14 cellular contexts compared by ENCODE assay signal in genomic region chr5:35237580-35238376, GRCh38. TPM values are rescaled to one million over a fixed set of nuclear protein-coding genes. Genes with fewer than 3 reads are reported as not detected.
A peak's percentile ranks its signal among the peaks of the same experiment; 100 is the strongest.
DNase-seq lines count a peak whose midpoint lies in the region; ATAC-seq, FAIRE-seq and TF ChIP-seq lines count a peak whose summit lies in the region.
"Had no signal": no experiment of that assay in that cellular context is flagged by ENCODE, and none has a peak within 500 bp of the region (broad histone marks: within the 10 kb centered on the region; RNA-seq: fewer than 3 reads in every experiment).

No MANE protein-coding gene starts in this region.

- no peaks in the 10 kb centered on the region for H3K9me3 Mint-ChIP-seq in activated CD4-positive, alpha-beta T cell treated with anti-CD3 and anti-CD28 coated beads for 36 hours (ENCODE audit: low read depth)
- H3K9me3 Mint-ChIP-seq: activated naive CD8-positive, alpha-beta T cell treated with anti-CD3 and anti-CD28 coated beads for 36 hours had no signal

- no peaks in the 10 kb centered on the region for H3K9me3 ChIP-seq in right lobe of liver
- H3K9me3 ChIP-seq: spleen had no signal

- CTCF ChIA-PET in activated CD4-positive, alpha-beta T cell treated with anti-CD3 and anti-CD28 coated beads for 36 hours (lab: Charles Lee) = no interaction called here

- peaks cover 0 to 9% (median 0%) of the 10 kb centered on the region in 4 donors for H3K4me1 ChIP-seq in right lobe of liver
- H3K4me1 ChIP-seq: spleen had no signal

- POLR2A ChIA-PET in activated CD4-positive, alpha-beta T cell treated with anti-CD3 and anti-CD28 coated beads for 36 hours (lab: Charles Lee) = no interaction called here

- TF ChIP-seq CTCF in right lobe of liver (IDR thresholded peaks at IDR 0.05) = no peak

- H3K27ac ChIP-seq in right lobe of liver = no peak overlapping the region
- H3K27ac ChIP-seq: spleen had no signal

- no peak overlapping the region for H3K4me3 Mint-ChIP-seq in activated CD4-positive, alpha-beta T cell treated with anti-CD3 and anti-CD28 coated beads for 36 hours
- H3K4me3 Mint-ChIP-seq: activated CD8-positive, alpha-beta T cell treated with anti-CD3 and anti-CD28 coated beads, Interleukin-2, amount 10 ng/mL, durations not matched to agents 7 days and 5 days; activated naive CD8-positive, alpha-beta T cell treated with anti-CD3 and anti-CD28 coated beads for 36 hours; naive thymus-derived CD4-positive, alpha-beta T cell had no signal

- TF ChIP-seq POLR2A in right lobe of liver (IDR thresholded peaks at IDR 0.05) = no peak
- no peak for TF ChIP-seq POLR2A in H54 (IDR thresholded peaks at IDR 0.05; ENCODE audit: low read depth, low read length)

- no peak for FAIRE-seq in H54 (lab: Jason Lieb, UNC)

- H3K36me3 Mint-ChIP-seq in activated CD4-positive, alpha-beta T cell treated with anti-CD3 and anti-CD28 coated beads for 36 hours (ENCODE audit: low read depth) = no peaks in the 10 kb centered on the region
- H3K36me3 Mint-ChIP-seq: activated naive CD8-positive, alpha-beta T cell treated with anti-CD3 and anti-CD28 coated beads for 36 hours; naive thymus-derived CD4-positive, alpha-beta T cell had no signal

- H3K27me3 ChIP-seq in right lobe of liver = no peaks in the 10 kb centered on the region
- H3K27me3 ChIP-seq: spleen had no signal

- H3K36me3 ChIP-seq in right lobe of liver = no peaks in the 10 kb centered on the region
- H3K36me3 ChIP-seq: spleen had no signal

- ATAC-seq in GM18867 (IDR thresholded peaks at IDR 0.05; ENCODE audit: unreplicated experiment) (peak; percentile 63), GM21825 (IDR thresholded peaks at IDR 0.05; ENCODE audit: unreplicated experiment) (peak; percentile 81), HG03521 (IDR thresholded peaks at IDR 0.05; ENCODE audit: unreplicated experiment) (peak; percentile 66), right lobe of liver (peak; percentile 92 to 97 (median 95))
- ATAC-seq in activated CD4-positive, alpha-beta T cell treated with anti-CD3 and anti-CD28 coated beads for 36 hours = no peak
- ATAC-seq: activated CD8-positive, alpha-beta T cell treated with anti-CD3 and anti-CD28 coated beads, Interleukin-2, amount 10 ng/mL, durations not matched to agents 7 days and 5 days; naive thymus-derived CD4-positive, alpha-beta T cell had no signal

- DNase-seq in right lobe of liver (no peak), A172 (ENCODE audit: low spot score) (no peak), H54 (ENCODE audit: insufficient read length, low spot score) (no peak), H4 (ENCODE audit: low spot score) (no peak)
- no peak for DNase-seq in activated CD4-positive, alpha-beta T cell treated with anti-CD3 and anti-CD28 coated beads for 36 hours
- DNase-seq: activated CD8-positive, alpha-beta T cell treated with anti-CD3 and anti-CD28 coated beads, Interleukin-2, amount 10 ng/mL, durations not matched to agents 7 days and 5 days; activated naive CD8-positive, alpha-beta T cell treated with anti-CD3 and anti-CD28 coated beads for 36 hours; HCEC 1CT; naive thymus-derived CD4-positive, alpha-beta T cell; NCI-H1694; spleen had no signal

- intact Hi-C loops in right lobe of liver (cut with DNase I) = no loop called here
- intact Hi-C loops in activated CD4-positive, alpha-beta T cell treated with anti-CD3 and anti-CD28 coated beads for 36 hours (cut with DNase I, micrococcal nuclease) = no loop called here

- no peak overlapping the region for H3K4me3 ChIP-seq in right lobe of liver
- H3K4me3 ChIP-seq: spleen had no signal

- WGBS in right lobe of liver (ENCODE audit: insufficient coverage, low coverage, low lambda C conversion rate, missing lambda C conversion rate) = 12% methylated on average over 2 of the region's 2 CpGs

- peaks cover 1% of the 10 kb centered on the region for H3K27me3 Mint-ChIP-seq in activated CD4-positive, alpha-beta T cell treated with anti-CD3 and anti-CD28 coated beads for 36 hours

- no peak overlapping the region for H3K27ac Mint-ChIP-seq in activated CD4-positive, alpha-beta T cell treated with anti-CD3 and anti-CD28 coated beads for 36 hours
- H3K27ac Mint-ChIP-seq: activated CD8-positive, alpha-beta T cell treated with anti-CD3 and anti-CD28 coated beads, Interleukin-2, amount 10 ng/mL, durations not matched to agents 7 days and 5 days; activated naive CD8-positive, alpha-beta T cell treated with anti-CD3 and anti-CD28 coated beads for 36 hours; naive thymus-derived CD4-positive, alpha-beta T cell had no signal

- no peaks in the 10 kb centered on the region for H3K4me1 Mint-ChIP-seq in activated CD4-positive, alpha-beta T cell treated with anti-CD3 and anti-CD28 coated beads for 36 hours
- H3K4me1 Mint-ChIP-seq: activated naive CD8-positive, alpha-beta T cell treated with anti-CD3 and anti-CD28 coated beads for 36 hours; naive thymus-derived CD4-positive, alpha-beta T cell had no signal

RNA-seq across cellular contexts. Expression of gene PRLR, which starts 7.5 kb away (rescaled TPM):
- 10 to 100 TPM in 5 of 6 experiments, 1 to 10 TPM in 1; 7.4 to 26.8 (median 15.1) TPM for total RNA-seq in right lobe of liver
- under 1 TPM in 1 of 2 experiments, not detected in 1; 0.02 TPM for total RNA-seq in activated CD4-positive, alpha-beta T cell treated with anti-CD3 and anti-CD28 coated beads for 36 hours
- total RNA-seq in A172 (2014; rRNA removed; shearing (Covaris generic)) = 0.36 TPM in 1 of 2 replicates, not detected in the other
- 0.12 and 1.1 TPM in 2 replicates for total RNA-seq in H4 (2014; rRNA removed; shearing (Covaris generic))
- total RNA-seq: activated CD8-positive, alpha-beta T cell treated with anti-CD3 and anti-CD28 coated beads, Interleukin-2, amount 10 ng/mL, durations not matched to agents 7 days and 5 days; activated naive CD8-positive, alpha-beta T cell treated with anti-CD3 and anti-CD28 coated beads for 36 hours had no signal
